ENCODE assay signal across 8 cellular contexts in genomic region chr15:87477759-87478687, GRCh38.
DNase-seq lines count a peak whose midpoint lies in the region; ATAC-seq, FAIRE-seq and TF ChIP-seq lines count a peak whose summit lies in the region.

No MANE protein-coding gene starts in this region.

- H3K27me3 ChIP-seq in adrenal gland (peaks cover 4% of the 10 kb centered on the region), thyroid gland (no peaks in the 10 kb centered on the region)

- peak overlapping the region; percentile 58 for H3K4me2 ChIP-seq in A549

- FAIRE-seq in A549 (lab: Jason Lieb, UNC) (peak; percentile 54), HTR-8/SVneo (lab: Jason Lieb, UNC) (no peak)

- POLR2A ChIA-PET in A549 (lab: Yijun Ruan, JAX), result no interaction called here

- no peaks in the 10 kb centered on the region for H3K9me3 ChIP-seq in A549
- H3K9me3 ChIP-seq in adrenal gland (replicated peaks in 1 of 3), result peaks cover 0 to 4% (median 0%) of the 10 kb centered on the region in 3 donors
- H3K9me3 ChIP-seq in thyroid gland, result no peaks in the 10 kb centered on the region

- ATAC-seq in A549 (peak; percentile 92 to 93), HG02973 (IDR thresholded peaks at IDR 0.05; ENCODE audit: unreplicated experiment) (no peak)

- TF ChIP-seq RAD21 in A549 (conservative IDR thresholded peaks at IDR 0.05 in 1 of 2, IDR thresholded peaks at IDR 0.05 in 1 of 2), result no peak

- H3K4me3 ChIP-seq in A549 (peak overlapping the region; percentile 23; the same call in 2 of the 3 replicates), adrenal gland (no peak overlapping the region), thyroid gland (replicated peaks in 1 of 3) (no peak overlapping the region)

- H3K4me1 ChIP-seq in A549 (no peaks in the 10 kb centered on the region), adrenal gland (replicated peaks in 1 of 2) (no peaks in the 10 kb centered on the region), thyroid gland (no peaks in the 10 kb centered on the region)

- H3K36me3 ChIP-seq in adrenal gland (replicated peaks in 1 of 2), result no peaks in the 10 kb centered on the region
- no peaks in the 10 kb centered on the region for H3K36me3 ChIP-seq in thyroid gland

- CTCF ChIA-PET in A549 (lab: Yijun Ruan, JAX), result interaction anchor here (0.8 to 0.9 kb wide), 2 partner anchors 30 to 84 kb away, joined by 3 read pairs; no protein-coding TSS in a partner anchor

- 3% methylated on average over 8 of the region's 8 CpGs for WGBS in A549 (ENCODE audit: missing lambda C conversion rate)
- 25 to 34% (median 26%) methylated on average over 8 of the region's 8 CpGs for WGBS in adrenal gland, 4 donors
- 44 to 51% methylated on average over 8 of the region's 8 CpGs for WGBS in thyroid gland, 2 donors

- intact Hi-C loops in adrenal gland (cut with DNase I) (no loop called here), thyroid gland (cut with DNase I) (no loop called here)

- DNase-seq in A549 (ENCODE audit: low read depth in 1 of 2, low spot score in 1 of 2), result peak; percentile 58 to 66
- DNase-seq in HTR-8/SVneo (ENCODE audit: insufficient read length, low spot score), result peak; percentile 10
- DNase-seq in adrenal gland, result peak; percentile 48 to 89 (median 61)
- peak; percentile 66 for DNase-seq in inferior parietal cortex (ENCODE audit: extremely low spot score)
- peak; percentile 5 to 6 for DNase-seq in thyroid gland
- DNase-seq in activated CD8-positive, alpha-beta memory T cell treated with anti-CD3 and anti-CD28 coated beads for 24 hours, result no peak
- DNase-seq in NCI-H187 treated with DMSO at 0.1 percent for 48 hours (lab: John Stamatoyannopoulos, UW), result no peak

- no peak for TF ChIP-seq EP300 in A549 (IDR thresholded peaks at IDR 0.05)

- H3K27ac ChIP-seq in A549, result peak overlapping the region; percentile 1 to 29; a peak in 3 of 6 replicates
- H3K27ac ChIP-seq in adrenal gland, result peak overlapping the region in 1 of 5 donors; percentile 9
- no peak overlapping the region for H3K27ac ChIP-seq in thyroid gland

- no peak for TF ChIP-seq POLR2A in A549 (IDR thresholded peaks at IDR 0.05; ENCODE audit: low read length)
- TF ChIP-seq POLR2A in adrenal gland (IDR thresholded peaks at IDR 0.05), result no peak
- TF ChIP-seq POLR2A in thyroid gland (IDR thresholded peaks at IDR 0.05), result no peak

- no peak for TF ChIP-seq CTCF in A549 (IDR thresholded peaks at IDR 0.05)
- no peak for TF ChIP-seq CTCF in adrenal gland (IDR thresholded peaks at IDR 0.05)
- no peak for TF ChIP-seq CTCF in thyroid gland (IDR thresholded peaks at IDR 0.05)

TF ChIP-seq in A549, 52 proteins besides CTCF, POLR2A, EP300 and RAD21:
- no peak for TF ChIP-seq FOSL2 (IDR thresholded peaks at IDR 0.05)
- peak; percentile 68 for TF ChIP-seq FOSL2 (CRISPR knock-in tag; IDR thresholded peaks at IDR 0.05)
- TF ChIP-seq CBX8 (IDR thresholded peaks at IDR 0.05), result no peak
- TF ChIP-seq NFE2L2 (conservative IDR thresholded peaks at IDR 0.05; ENCODE audit: low read length), result no peak
- no peak for TF ChIP-seq JUN (IDR thresholded peaks at IDR 0.05)
- TF ChIP-seq SREBF2 (IDR thresholded peaks at IDR 0.05), result no peak
- no peak for TF ChIP-seq TFCP2L1 (CRISPR knock-in tag; IDR thresholded peaks at IDR 0.05)

Comparison
In these comparisons a context has a peak if more than half of its experiments do, and no peak if none do; other contexts are left out.
1. DNase-seq: peak in A549 (2 of 2), HTR-8/SVneo (single experiment), adrenal gland (7 of 7), inferior parietal cortex (single experiment) and thyroid gland (2 of 2); none in activated CD8-positive, alpha-beta memory T cell treated with anti-CD3 and anti-CD28 coated beads for 24 hours (single experiment) and NCI-H187 treated with DMSO at 0.1 percent for 48 hours (single experiment).
2. H3K27ac ChIP-seq: peak in A549 (2 of 2); none in thyroid gland (0 of 3).